Comparison of ENCODE assay signal across 4 cellular contexts in genomic region chr1:168871531-168871930, GRCh38.
"Had no signal": no experiment of that assay in that cellular context is flagged by ENCODE, and none has a peak within 500 bp of the region (broad histone marks: within the 10 kb centered on the region; RNA-seq: fewer than 3 reads in every experiment).

No MANE protein-coding gene starts in this region.

- H3K4me3 ChIP-seq: K562 had no signal

- DNase-seq: IMR-90, KBM-7, KG1 had no signal
